Comparison of ENCODE assay signal across 11 cellular contexts in the genomic region with DNA sequence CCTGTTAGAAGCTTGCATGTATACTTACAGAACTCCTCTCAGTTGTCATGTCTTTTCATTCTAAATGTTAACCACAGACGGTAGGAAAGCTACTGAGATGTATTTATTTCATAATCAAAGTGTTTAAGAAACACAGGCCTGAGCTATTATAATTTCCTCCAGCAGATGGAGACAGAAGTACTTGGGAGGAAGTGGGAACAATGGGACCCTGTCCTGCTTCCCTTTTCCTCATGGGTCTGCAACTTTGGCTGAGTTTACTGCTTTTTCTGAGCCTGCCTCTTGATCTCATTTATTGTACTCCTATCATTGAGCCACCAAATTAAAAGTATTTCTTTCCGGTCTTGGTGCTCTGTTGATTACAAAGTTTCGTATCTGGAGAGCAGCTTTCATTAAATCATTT.
DNase-seq lines count a peak whose midpoint lies in the region; ATAC-seq and TF ChIP-seq lines count a peak whose summit lies in the region.
"Had no signal": no experiment of that assay in that cellular context is flagged by ENCODE, and none has a peak within 500 bp of the region (broad histone marks: within the 10 kb centered on the region; RNA-seq: fewer than 3 reads in every experiment).

No MANE protein-coding gene starts in this region.

- WGBS in IMR-90 (ENCODE audit: extremely low coverage in 2 of 2, insufficient read length in 1 of 2), 2 experiments: no CpG with 5 or more reads among the region's 3 CpGs
- 61 to 76% methylated on average over 3 of the region's 3 CpGs for WGBS in aorta, 2 donors

- H2BK15ac ChIP-seq in IMR-90 (ENCODE audit: low read depth, low read length): no peak overlapping the region

- H3K79me1 ChIP-seq in IMR-90 (ENCODE audit: low read depth in 1 of 2, low read length in 2 of 2): no peaks in the 10 kb centered on the region

- H3K4me3 ChIP-seq in IMR-90 (ENCODE audit: insufficient read depth, low read depth, low read length) (no peak overlapping the region), aorta (ENCODE audit: low read length in 2 of 2) (no peak overlapping the region)

- ATAC-seq in IMR-90 (ENCODE audit: low read depth): no peak
- ATAC-seq in GM19324 (IDR thresholded peaks at IDR 0.05; ENCODE audit: low FRiP score, unreplicated experiment): no peak
- ATAC-seq in aorta (ENCODE audit: low FRiP score): no peak
- ATAC-seq in HG02763 (IDR thresholded peaks at IDR 0.05; ENCODE audit: unreplicated experiment): no peak
- no peak for ATAC-seq in GM18517 (IDR thresholded peaks at IDR 0.05; ENCODE audit: unreplicated experiment)
- ATAC-seq: esophagus mucosa had no signal

- H3K4me1 ChIP-seq in IMR-90 (ENCODE audit: control insufficient read depth, insufficient read depth, low read length): no peaks in the 10 kb centered on the region
- no peaks in the 10 kb centered on the region for H3K4me1 ChIP-seq in aorta (ENCODE audit: control insufficient read depth in 1 of 2, insufficient read depth in 2 of 2, low read length in 2 of 2)

- no peak for TF ChIP-seq POLR2A in IMR-90 (IDR thresholded peaks at IDR 0.05; ENCODE audit: low read depth, low read length)

- H4K5ac ChIP-seq in IMR-90 (ENCODE audit: low read depth, low read length): no peak overlapping the region

- H2AK9ac ChIP-seq in IMR-90 (replicated peaks; ENCODE audit: low read depth, low read length, poor library complexity): no peak overlapping the region

- H3K4me2 ChIP-seq in IMR-90 (ENCODE audit: low read depth, low read length): no peak overlapping the region

- TF ChIP-seq RAD21 in IMR-90 (IDR thresholded peaks at IDR 0.05; ENCODE audit: low read length): 0 out of 2 replicates have a peak, but pooled peaks have one; percentile 25

- no peaks in the 10 kb centered on the region for H3K9me1 ChIP-seq in IMR-90 (ENCODE audit: insufficient read depth, low read length)

- peak; percentile 6 for DNase-seq in COLO829 (ENCODE audit: low spot score)
- DNase-seq in IMR-90: no peak
- peak; percentile 4 for DNase-seq in RPMI8226
- DNase-seq in iPS-NIHi11 (ENCODE audit: low spot score): peak; percentile 3
- no peak for DNase-seq in aorta
- DNase-seq: NCI-H446 treated with DMSO at 0.1 percent for 48 hours, nucleus accumbens had no signal

- H3K4ac ChIP-seq in IMR-90 (ENCODE audit: low read depth, low read length): no peak overlapping the region

- CTCF ChIA-PET in IMR-90 (lab: Yijun Ruan, JAX): no interaction called here

- in situ Hi-C loops in IMR-90 (cut with MboI; ENCODE audit: low sequenced_read_pairs): no loop called here

- H3K9ac ChIP-seq in IMR-90 (ENCODE audit: low read depth, low read length): no peak overlapping the region

- dilution Hi-C loops in IMR-90 (cut with HindIII; ENCODE audit: low sequenced_read_pairs, unreplicated experiment): no loop called here

- H3K27ac ChIP-seq in IMR-90 (ENCODE audit: insufficient read depth, low read length) (no peak overlapping the region), aorta (ENCODE audit: low read depth in 1 of 2, low read length in 2 of 2) (no peak overlapping the region)

- H2BK20ac ChIP-seq in IMR-90 (ENCODE audit: low read depth, low read length): no peak overlapping the region

- H4K91ac ChIP-seq in IMR-90 (ENCODE audit: insufficient read depth, low read depth, low read length): no peak overlapping the region

- H4K8ac ChIP-seq in IMR-90 (ENCODE audit: low read depth in 2 of 2, low read length in 2 of 2): no peak overlapping the region

- peak; percentile 25; the same call in 1 of the 2 replicates for TF ChIP-seq CTCF in IMR-90 (conservative IDR thresholded peaks at IDR 0.05; ENCODE audit: low read depth, low read length)

- no peak overlapping the region for H3K23ac ChIP-seq in IMR-90 (ENCODE audit: low read depth, low read length)

- H2BK5ac ChIP-seq in IMR-90 (ENCODE audit: low read depth, low read length, poor library complexity, severe bottlenecking): no peak overlapping the region

- intact Hi-C loops in IMR-90 (cut with micrococcal nuclease) (no loop called here), aorta (cut with DNase I) (no loop called here)

- POLR2A ChIA-PET in IMR-90 (lab: Charles Lee; ENCODE audit: unreplicated experiment): no interaction called here

- no peak overlapping the region for H3K18ac ChIP-seq in IMR-90 (ENCODE audit: low read depth, low read length)

- no peak overlapping the region for H2AFZ ChIP-seq in IMR-90 (replicated peaks; ENCODE audit: low read length, poor library complexity)

- no peaks in the 10 kb centered on the region for H3K27me3 ChIP-seq in IMR-90 (ENCODE audit: control insufficient read depth, insufficient read depth, low read length)
- H3K27me3 ChIP-seq in aorta (ENCODE audit: control insufficient read depth in 1 of 2, insufficient read depth in 2 of 2, low read length in 1 of 2): no peaks in the 10 kb centered on the region

- no peak overlapping the region for H3K14ac ChIP-seq in IMR-90 (replicated peaks; ENCODE audit: low read depth, low read length)

- H2BK120ac ChIP-seq in IMR-90 (ENCODE audit: low read depth, low read length): no peak overlapping the region

- H4K20me1 ChIP-seq in IMR-90 (ENCODE audit: insufficient read depth, low read length): no peaks in the 10 kb centered on the region

- H3K56ac ChIP-seq in IMR-90 (ENCODE audit: extremely low read depth, insufficient read depth, low read length): no peak overlapping the region

- no TSS peak for BruUV-seq in IMR-90 (replicated peaks; lab: Mats Ljungman, UMichigan)

- no peak overlapping the region for H2AK5ac ChIP-seq in IMR-90 (ENCODE audit: low read depth, low read length)

- H3K9me3 ChIP-seq in IMR-90 (ENCODE audit: control insufficient read depth, insufficient read depth, low read length) (no peaks in the 10 kb centered on the region; the same call in 1 of the 2 replicates), aorta (ENCODE audit: control insufficient read depth, low read length) (no peaks in the 10 kb centered on the region)

- H3K36me3 ChIP-seq in IMR-90 (ENCODE audit: control insufficient read depth, insufficient read depth, low read length): no peaks in the 10 kb centered on the region
- H3K36me3 ChIP-seq in aorta (ENCODE audit: control insufficient read depth in 1 of 2, insufficient read depth in 2 of 2, low read length in 1 of 2): no peaks in the 10 kb centered on the region

TF ChIP-seq in IMR-90, 13 proteins besides CTCF, POLR2A, EP300 and RAD21:
- TF ChIP-seq MXI1 (IDR thresholded peaks at IDR 0.05; ENCODE audit: borderline replicate concordance, low read depth, low read length): no peak
- TF ChIP-seq MAFK (IDR thresholded peaks at IDR 0.05; ENCODE audit: low read depth, low read length): no peak
- no peak for TF ChIP-seq RCOR1 (IDR thresholded peaks at IDR 0.05; ENCODE audit: insufficient replicate concordance, low read length)
- TF ChIP-seq, protein P1, sequence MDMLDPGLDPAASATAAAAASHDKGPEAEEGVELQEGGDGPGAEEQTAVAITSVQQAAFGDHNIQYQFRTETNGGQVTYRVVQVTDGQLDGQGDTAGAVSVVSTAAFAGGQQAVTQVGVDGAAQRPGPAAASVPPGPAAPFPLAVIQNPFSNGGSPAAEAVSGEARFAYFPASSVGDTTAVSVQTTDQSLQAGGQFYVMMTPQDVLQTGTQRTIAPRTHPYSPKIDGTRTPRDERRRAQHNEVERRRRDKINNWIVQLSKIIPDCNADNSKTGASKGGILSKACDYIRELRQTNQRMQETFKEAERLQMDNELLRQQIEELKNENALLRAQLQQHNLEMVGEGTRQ (IDR thresholded peaks at IDR 0.05; ENCODE audit: low read depth, low read length): no peak

Comparison
In these comparisons a context has a peak if more than half of its experiments do, and no peak if none do; other contexts are left out.
1. DNase-seq: peak in COLO829 (single experiment), RPMI8226 (single experiment) and iPS-NIHi11 (single experiment); none in IMR-90 (single experiment) and aorta (0 of 2).